10 cellular contexts compared by ENCODE assay signal in genomic region chr10:128149267-128149666, GRCh38. TPM values are rescaled to one million over a fixed set of nuclear protein-coding genes. Genes with fewer than 3 reads are reported as not detected.
DNase-seq lines count a peak whose midpoint lies in the region; ATAC-seq and TF ChIP-seq lines count a peak whose summit lies in the region.
"Had no signal": no experiment of that assay in that cellular context is flagged by ENCODE, and none has a peak within 500 bp of the region (broad histone marks: within the 10 kb centered on the region; RNA-seq: fewer than 3 reads in every experiment).

No MANE protein-coding gene starts in this region.

- POLR2A ChIA-PET in activated CD4-positive, alpha-beta memory T cell treated with anti-CD3 and anti-CD28 coated beads for 36 hours (lab: Charles Lee): interaction anchor here (1.4 kb wide), 1 partner anchor 23 kb away, joined by 3 read pairs; the partner anchor contains the start of gene MKI67
- POLR2A ChIA-PET in activated CD4-positive, alpha-beta memory T cell treated with anti-CD3 and anti-CD28 coated beads, Interleukin-2, amount 10 ng/mL, durations not matched to agents 7 days and 5 days (lab: Charles Lee): interaction anchor here (0.8 kb wide), 1 partner anchor 23 kb away, joined by 4 read pairs; the partner anchor contains the start of gene MKI67

- no peak overlapping the region for H3K27ac ChIP-seq in WERI-Rb-1
- H3K27ac ChIP-seq: brain microvascular endothelial cell had no signal

- peak overlapping the region; percentile 13; the same call in 1 of the 2 replicates for H3K4me3 ChIP-seq in WERI-Rb-1 (ENCODE audit: low read depth, low read length)

- H3K9me3 Mint-ChIP-seq in activated CD4-positive, alpha-beta memory T cell treated with anti-CD3 and anti-CD28 coated beads for 36 hours: peaks cover 18% of the 10 kb centered on the region
- H3K9me3 Mint-ChIP-seq in activated CD4-positive, alpha-beta memory T cell treated with anti-CD3 and anti-CD28 coated beads, Interleukin-2, amount 10 ng/mL, durations not matched to agents 7 days and 5 days: peaks cover 8% of the 10 kb centered on the region
- H3K9me3 Mint-ChIP-seq in glutamatergic neuron (ENCODE audit: unreplicated experiment): peaks cover 2% of the 10 kb centered on the region
- H3K9me3 Mint-ChIP-seq in progenitor cell of endocrine pancreas (ENCODE audit: low read depth): no peaks in the 10 kb centered on the region

- TF ChIP-seq CTCF in WERI-Rb-1 (IDR thresholded peaks at IDR 0.05; ENCODE audit: low read depth, low read length) (no peak), glutamatergic neuron (IDR thresholded peaks at IDR 0.05; ENCODE audit: partially characterized antibody, unreplicated experiment) (no peak), progenitor cell of endocrine pancreas (IDR thresholded peaks at IDR 0.05; ENCODE audit: unreplicated experiment) (no peak)

- no peak for DNase-seq in activated CD4-positive, alpha-beta memory T cell treated with anti-CD3 and anti-CD28 coated beads for 36 hours
- no peak for DNase-seq in activated CD4-positive, alpha-beta memory T cell treated with anti-CD3 and anti-CD28 coated beads, Interleukin-2, amount 10 ng/mL, durations not matched to agents 7 days and 5 days
- DNase-seq in WERI-Rb-1 (no peak), glutamatergic neuron (no peak), progenitor cell of endocrine pancreas (ENCODE audit: low spot score, unreplicated experiment) (no peak), NCI-H1048 (lab: John Stamatoyannopoulos, UW) (no peak)
- DNase-seq: NCI-H2081 treated with DMSO at 0.1 percent for 48 hours had no signal

- peaks cover 20% of the 10 kb centered on the region for H3K4me1 Mint-ChIP-seq in activated CD4-positive, alpha-beta memory T cell treated with anti-CD3 and anti-CD28 coated beads for 36 hours (ENCODE audit: low read depth)
- peaks cover 31% of the 10 kb centered on the region for H3K4me1 Mint-ChIP-seq in activated CD4-positive, alpha-beta memory T cell treated with anti-CD3 and anti-CD28 coated beads, Interleukin-2, amount 10 ng/mL, durations not matched to agents 7 days and 5 days
- peaks cover 19% of the 10 kb centered on the region for H3K4me1 Mint-ChIP-seq in glutamatergic neuron (ENCODE audit: low read depth, unreplicated experiment)
- H3K4me1 Mint-ChIP-seq in progenitor cell of endocrine pancreas (ENCODE audit: low read depth): no peaks in the 10 kb centered on the region

- H3K9me3 ChIP-seq in WERI-Rb-1 (ENCODE audit: severe bottlenecking): no peaks in the 10 kb centered on the region

- H3K36me3 ChIP-seq in WERI-Rb-1: no peaks in the 10 kb centered on the region
- H3K36me3 ChIP-seq: brain microvascular endothelial cell had no signal

- H3K27me3 ChIP-seq in WERI-Rb-1 (ENCODE audit: insufficient read depth, low read depth, severe bottlenecking): no peaks in the 10 kb centered on the region
- H3K27me3 ChIP-seq: brain microvascular endothelial cell had no signal

- no peaks in the 10 kb centered on the region for H3K27me3 Mint-ChIP-seq in activated CD4-positive, alpha-beta memory T cell treated with anti-CD3 and anti-CD28 coated beads for 36 hours
- H3K27me3 Mint-ChIP-seq in activated CD4-positive, alpha-beta memory T cell treated with anti-CD3 and anti-CD28 coated beads, Interleukin-2, amount 10 ng/mL, durations not matched to agents 7 days and 5 days: peaks cover 34% of the 10 kb centered on the region
- peaks cover 2% of the 10 kb centered on the region for H3K27me3 Mint-ChIP-seq in glutamatergic neuron (ENCODE audit: unreplicated experiment)
- peaks cover 75% of the 10 kb centered on the region for H3K27me3 Mint-ChIP-seq in progenitor cell of endocrine pancreas

- CTCF ChIA-PET in activated CD4-positive, alpha-beta memory T cell treated with anti-CD3 and anti-CD28 coated beads for 36 hours (lab: Charles Lee): interaction anchor here (0.6 to 4.0 kb wide), 16 partner anchors 25 to 138 kb away, joined by 3 to 20 read pairs (median 4); no protein-coding TSS in a partner anchor
- CTCF ChIA-PET in activated CD4-positive, alpha-beta memory T cell treated with anti-CD3 and anti-CD28 coated beads, Interleukin-2, amount 10 ng/mL, durations not matched to agents 7 days and 5 days (lab: Charles Lee): interaction anchor here (0.7 to 2.9 kb wide), 13 partner anchors 11 to 278 kb away, joined by 3 to 34 read pairs (median 3); partner anchors contain the start of gene MKI67

- ATAC-seq in GM21515 (IDR thresholded peaks at IDR 0.05; ENCODE audit: unreplicated experiment): no peak
- no peak for ATAC-seq in HG03439 (IDR thresholded peaks at IDR 0.05; ENCODE audit: unreplicated experiment)

- H3K36me3 Mint-ChIP-seq in activated CD4-positive, alpha-beta memory T cell treated with anti-CD3 and anti-CD28 coated beads for 36 hours: no peaks in the 10 kb centered on the region
- H3K36me3 Mint-ChIP-seq in activated CD4-positive, alpha-beta memory T cell treated with anti-CD3 and anti-CD28 coated beads, Interleukin-2, amount 10 ng/mL, durations not matched to agents 7 days and 5 days (ENCODE audit: low read depth): peaks cover 15% of the 10 kb centered on the region
- H3K36me3 Mint-ChIP-seq in glutamatergic neuron (ENCODE audit: unreplicated experiment) (no peaks in the 10 kb centered on the region), progenitor cell of endocrine pancreas (ENCODE audit: insufficient read depth) (no peaks in the 10 kb centered on the region)

- peak overlapping the region; percentile 36 for H3K4me3 Mint-ChIP-seq in activated CD4-positive, alpha-beta memory T cell treated with anti-CD3 and anti-CD28 coated beads for 36 hours
- no peak overlapping the region for H3K4me3 Mint-ChIP-seq in activated CD4-positive, alpha-beta memory T cell treated with anti-CD3 and anti-CD28 coated beads, Interleukin-2, amount 10 ng/mL, durations not matched to agents 7 days and 5 days
- H3K4me3 Mint-ChIP-seq in glutamatergic neuron (ENCODE audit: unreplicated experiment): peak overlapping the region; percentile 79
- peak overlapping the region; percentile 67 for H3K4me3 Mint-ChIP-seq in progenitor cell of endocrine pancreas (ENCODE audit: low read depth)

- no peak overlapping the region for H3K27ac Mint-ChIP-seq in activated CD4-positive, alpha-beta memory T cell treated with anti-CD3 and anti-CD28 coated beads for 36 hours
- no peak overlapping the region for H3K27ac Mint-ChIP-seq in activated CD4-positive, alpha-beta memory T cell treated with anti-CD3 and anti-CD28 coated beads, Interleukin-2, amount 10 ng/mL, durations not matched to agents 7 days and 5 days
- no peak overlapping the region for H3K27ac Mint-ChIP-seq in glutamatergic neuron (ENCODE audit: unreplicated experiment)
- no peak overlapping the region for H3K27ac Mint-ChIP-seq in progenitor cell of endocrine pancreas

- intact Hi-C loops in activated CD4-positive, alpha-beta memory T cell treated with anti-CD3 and anti-CD28 coated beads for 36 hours (cut with micrococcal nuclease): loop anchor here (5.0 kb wide), 1 partner anchor 112 kb away; no protein-coding TSS in a partner anchor

RNA-seq across cellular contexts. Expression of gene MKI67, which starts 23.0 kb away (rescaled TPM):
- 100 to 1,000 TPM; 223 to 241 TPM for total RNA-seq in activated CD4-positive, alpha-beta memory T cell treated with anti-CD3 and anti-CD28 coated beads for 36 hours
- total RNA-seq in activated CD4-positive, alpha-beta memory T cell treated with anti-CD3 and anti-CD28 coated beads, Interleukin-2, amount 10 ng/mL, durations not matched to agents 7 days and 5 days: 100 to 1,000 TPM; 253 to 272 TPM
- 14.7 TPM for total RNA-seq in glutamatergic neuron (ENCODE audit: unreplicated experiment)
- 45.7 and 48.8 TPM in 2 replicates for total RNA-seq in progenitor cell of endocrine pancreas
